ENCODE assay signal across 9 cellular contexts in the genomic region with DNA sequence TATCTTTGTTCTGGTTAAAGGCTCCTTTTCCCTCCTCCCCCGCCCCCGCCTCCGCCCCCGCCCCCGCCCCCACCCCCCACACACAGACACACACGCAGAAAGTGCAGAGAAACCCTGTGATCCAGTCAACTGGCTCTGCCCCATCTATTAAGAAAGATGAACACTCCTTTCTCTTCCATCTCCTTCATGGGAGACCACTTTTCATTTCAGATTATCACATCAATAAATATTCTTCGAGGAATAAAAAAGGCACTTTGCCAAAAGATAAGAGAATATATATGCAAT.
DNase-seq lines count a peak whose midpoint lies in the region; ATAC-seq and TF ChIP-seq lines count a peak whose summit lies in the region.
"Had no signal": no experiment of that assay in that cellular context is flagged by ENCODE, and none has a peak within 500 bp of the region (broad histone marks: within the 10 kb centered on the region; RNA-seq: fewer than 3 reads in every experiment).

No MANE protein-coding gene starts in this region.

- BruUV-seq in HCT116 (replicated peaks; lab: Mats Ljungman, UMichigan): no TSS peak

- no peak for TF ChIP-seq CTCF in HCT116 (IDR thresholded peaks at IDR 0.05 in 2 of 3, conservative IDR thresholded peaks at IDR 0.05 in 1 of 3; ENCODE audit: borderline replicate concordance in 1 of 3, insufficient read depth in 1 of 3, low read depth in 2 of 3, low read length in 2 of 3)
- TF ChIP-seq CTCF in WI38 (IDR thresholded peaks at IDR 0.05; ENCODE audit: low read depth, low read length): no peak

- intact Hi-C loops in HCT116 (cut with micrococcal nuclease): loop anchor here (1.0 to 5.0 kb wide), 3 partner anchors 126 to 539 kb away; a partner anchor contains a TSS

- POLR2A ChIA-PET in HCT116 (lab: Charles Lee): no interaction called here

- no peaks in the 10 kb centered on the region for H3K79me2 ChIP-seq in HCT116 (ENCODE audit: insufficient read depth, low read length)

- H3K9me2 ChIP-seq in HCT116 (ENCODE audit: insufficient read depth): no peaks in the 10 kb centered on the region

- no peaks in the 10 kb centered on the region for H4K20me1 ChIP-seq in HCT116 (ENCODE audit: insufficient read depth)

- H3K27me3 ChIP-seq in HCT116 (ENCODE audit: insufficient read depth, low read length): no peaks in the 10 kb centered on the region
- H3K27me3 ChIP-seq in iPS-20b (ENCODE audit: insufficient read depth, low read length): peaks cover 73% of the 10 kb centered on the region
- H3K27me3 ChIP-seq: testis had no signal

- H3K9me3 ChIP-seq in HCT116 (ENCODE audit: control insufficient read depth in 1 of 2, insufficient read depth in 1 of 2, low read depth in 1 of 2, low read length in 2 of 2): no peaks in the 10 kb centered on the region
- no peaks in the 10 kb centered on the region for H3K9me3 ChIP-seq in iPS-20b (ENCODE audit: insufficient read depth, low read depth, low read length)
- H3K9me3 ChIP-seq: testis had no signal

- H3K36me3 ChIP-seq in HCT116 (ENCODE audit: control insufficient read depth in 1 of 2, insufficient read depth in 2 of 2, low read length in 2 of 2): no peaks in the 10 kb centered on the region
- no peaks in the 10 kb centered on the region for H3K36me3 ChIP-seq in iPS-20b (ENCODE audit: insufficient read depth, low read depth, low read length)

- TF ChIP-seq RAD21 in HCT116 (IDR thresholded peaks at IDR 0.05; ENCODE audit: low read depth): no peak

- CTCF ChIA-PET in HCT116 (lab: Charles Lee): interaction anchor here (1.0 to 1.6 kb wide), 3 partner anchors 358 to 534 kb away, joined by 3 to 6 read pairs (median 3); no protein-coding TSS in a partner anchor

- H3K4me2 ChIP-seq in HCT116 (ENCODE audit: low read length): peak overlapping the region; percentile 97

- ATAC-seq in HCT116 (no peak), GM21528 (IDR thresholded peaks at IDR 0.05; ENCODE audit: low FRiP score, unreplicated experiment) (no peak)

- DNase-seq in HCT116 (ENCODE audit: low read depth, low spot score): no peak
- no peak for DNase-seq in NCI-H748 treated with DMSO at 0.1 percent for 48 hours (lab: John Stamatoyannopoulos, UW)
- no peak for DNase-seq in Kasumi-1 (lab: John Stamatoyannopoulos, UW)
- DNase-seq: activated B cell treated with CpG ODN at 0.5 μM for 24 hours had no signal

- RAD21 ChIA-PET in HCT116 (lab: Charles Lee; ENCODE audit: low non-redundant PET in 1 of 2, low total read pairs in 2 of 2, uncharacterized antibody in 2 of 2, unreplicated experiment in 2 of 2): no interaction called here

- peak overlapping the region; percentile 54 to 62 for H3K4me3 ChIP-seq in HCT116 (replicated peaks in 1 of 2; ENCODE audit: low read depth in 1 of 2, low read length in 2 of 2)
- peak overlapping the region; percentile 57 for H3K4me3 ChIP-seq in WI38 (ENCODE audit: low read depth, low read length)
- H3K4me3 ChIP-seq in iPS-20b (ENCODE audit: low read length): peak overlapping the region; percentile 60

- TF ChIP-seq POLR2A in HCT116 (IDR thresholded peaks at IDR 0.05; ENCODE audit: borderline replicate concordance, extremely low read depth, insufficient read depth, insufficient read length): no peak

- peak overlapping the region; percentile 100 for H2AFZ ChIP-seq in HCT116 (ENCODE audit: low read depth, low read length, poor library complexity, severe bottlenecking)

- no peak overlapping the region for H3K27ac ChIP-seq in HCT116 (ENCODE audit: low read depth, low read length)
- no peak overlapping the region for H3K27ac ChIP-seq in iPS-20b (ENCODE audit: low read length)
- H3K27ac ChIP-seq in temporal lobe (ENCODE audit: low read depth, low read length): peak overlapping the region; percentile 97

- peak overlapping the region; percentile 13; the same call in 1 of the 2 replicates for H3K9ac ChIP-seq in HCT116 (ENCODE audit: low read length)
- H3K9ac ChIP-seq in iPS-20b (ENCODE audit: low read depth, low read length): no peak overlapping the region

- H3K4me1 ChIP-seq in HCT116 (ENCODE audit: control insufficient read depth in 1 of 2, insufficient read depth in 2 of 2, low read length in 2 of 2) (peaks cover 5 to 19% of the 10 kb centered on the region in 2 experiments; a peak in 3 of 4 replicates), iPS-20b (ENCODE audit: insufficient read depth, low read length) (peaks cover 24% of the 10 kb centered on the region)
- H3K4me1 ChIP-seq: testis had no signal

TF ChIP-seq in HCT116, 20 proteins besides CTCF, POLR2A, EP300 and RAD21:
- TF ChIP-seq EZH2 (IDR thresholded peaks at IDR 0.05): no peak
- TF ChIP-seq TCF7L2 (IDR thresholded peaks at IDR 0.05; ENCODE audit: borderline replicate concordance, extremely low read depth, insufficient read depth, insufficient read length): no peak
- TF ChIP-seq CEBPB (IDR thresholded peaks at IDR 0.05; ENCODE audit: low read depth): no peak
- peak; percentile 70 for TF ChIP-seq EGR1 (IDR thresholded peaks at IDR 0.05; ENCODE audit: low read depth)
